23 cellular contexts compared by ENCODE assay signal in genomic region chr7:7851381-7851780, GRCh38.
A peak's percentile ranks its signal among the peaks of the same experiment; 100 is the strongest.
DNase-seq lines count a peak whose midpoint lies in the region; ATAC-seq and TF ChIP-seq lines count a peak whose summit lies in the region.
"Had no signal": no experiment of that assay in that cellular context is flagged by ENCODE, and none has a peak within 500 bp of the region (broad histone marks: within the 10 kb centered on the region; RNA-seq: fewer than 3 reads in every experiment).

No MANE protein-coding gene starts in this region.

- BruUV-seq in A673 (replicated peaks; lab: Mats Ljungman, UMichigan): no TSS peak

- H3K27ac ChIP-seq in A673 (ENCODE audit: low read depth, low read length, poor library complexity, severe bottlenecking): no peak overlapping the region
- H3K27ac ChIP-seq: gastrocnemius medialis, lower lobe of right lung, vagina had no signal

- ATAC-seq in HG03378 (IDR thresholded peaks at IDR 0.05; ENCODE audit: unreplicated experiment) (no peak), GM18873 (IDR thresholded peaks at IDR 0.05; ENCODE audit: low FRiP score, unreplicated experiment) (no peak)
- ATAC-seq: gastrocnemius medialis, lower lobe of right lung had no signal

- TF ChIP-seq CTCF in A673 (conservative IDR thresholded peaks at IDR 0.05; ENCODE audit: low read depth, low read length) (no peak), fibroblast of villous mesenchyme (IDR thresholded peaks at IDR 0.05; ENCODE audit: insufficient read depth, low read depth, low read length) (no peak)

- H3K27me3 ChIP-seq in A673 (replicated peaks; ENCODE audit: insufficient read depth, low read depth, low read length, poor library complexity): no peaks in the 10 kb centered on the region
- H3K27me3 ChIP-seq: gastrocnemius medialis, vagina had no signal

- DNase-seq in A673 (ENCODE audit: low spot score) (peak; percentile 12), fibroblast of villous mesenchyme (ENCODE audit: low read depth) (peak; percentile 71), NCI-H69 (lab: John Stamatoyannopoulos, UW) (no peak), Ammon's horn (ENCODE audit: low spot score) (no peak)
- peak; percentile 14 for DNase-seq in Jurkat, Clone E6-1 (ENCODE audit: low read depth, low spot score)
- peak; percentile 5 for DNase-seq in activated naive CD8-positive, alpha-beta T cell treated with anti-CD3 and anti-CD28 coated beads for 36 hours
- DNase-seq: central memory CD4-positive, alpha-beta T cell; DMS153; gastrocnemius medialis; GDM1; hypothalamus; lower lobe of right lung; NCI-H1105; NCI-H2081; nucleus accumbens; SK-N-SH; stimulated activated CD8-positive, alpha-beta memory T cell treated with anti-CD3 and anti-CD28 coated beads, Interleukin-4, amount 100 ng/mL, for 48 hours; T-helper 9 cell had no signal

- H3K4me3 Mint-ChIP-seq in activated naive CD8-positive, alpha-beta T cell treated with anti-CD3 and anti-CD28 coated beads for 36 hours: no peak overlapping the region
- H3K4me3 Mint-ChIP-seq: IgD-negative memory B cell had no signal

- peaks cover 21% of the 10 kb centered on the region for H3K4me1 Mint-ChIP-seq in activated naive CD8-positive, alpha-beta T cell treated with anti-CD3 and anti-CD28 coated beads for 36 hours

- CTCF ChIA-PET in A673 (lab: Charles Lee): no interaction called here

- peaks cover 8% of the 10 kb centered on the region for H3K9me3 ChIP-seq in A673 (ENCODE audit: low read depth, low read length, poor library complexity, severe bottlenecking)

- no peak overlapping the region for H3K4me3 ChIP-seq in A673 (ENCODE audit: low read depth, low read length, poor library complexity, severe bottlenecking)
- H3K4me3 ChIP-seq in Jurkat, Clone E6-1 (ENCODE audit: low read length): no peak overlapping the region
- no peak overlapping the region for H3K4me3 ChIP-seq in fibroblast of villous mesenchyme (ENCODE audit: low read depth, low read length)
- H3K4me3 ChIP-seq: gastrocnemius medialis, lower lobe of right lung, vagina had no signal

- H3K36me3 ChIP-seq in A673 (ENCODE audit: insufficient read depth, low read length, poor library complexity, severe bottlenecking): no peaks in the 10 kb centered on the region
- H3K36me3 ChIP-seq: gastrocnemius medialis, lower lobe of right lung, vagina had no signal

- no peaks in the 10 kb centered on the region for H3K4me1 ChIP-seq in A673 (ENCODE audit: insufficient read depth, low read length, poor library complexity, severe bottlenecking)
- H3K4me1 ChIP-seq: gastrocnemius medialis, lower lobe of right lung, vagina had no signal

- no peak overlapping the region for H3K27ac Mint-ChIP-seq in activated naive CD8-positive, alpha-beta T cell treated with anti-CD3 and anti-CD28 coated beads for 36 hours
- H3K27ac Mint-ChIP-seq: activated T-helper 2 cell treated with anti-CD3 and anti-CD28 coated beads, Interferon-gamma antibody, Interleukin-2, Interleukin-4, amounts not matched to agents 10 μg/mL and 5 μg/mL and 100 μg/mL, durations not matched to agents 14 hours and 24 hours and 36 hours; IgD-negative memory B cell had no signal

- no peaks in the 10 kb centered on the region for H3K27me3 Mint-ChIP-seq in activated naive CD8-positive, alpha-beta T cell treated with anti-CD3 and anti-CD28 coated beads for 36 hours
- H3K27me3 Mint-ChIP-seq: IgD-negative memory B cell had no signal

- H3K9me3 Mint-ChIP-seq in activated naive CD8-positive, alpha-beta T cell treated with anti-CD3 and anti-CD28 coated beads for 36 hours: peaks cover 16% of the 10 kb centered on the region

- POLR2A ChIA-PET in A673 (lab: Charles Lee; ENCODE audit: low non-redundant PET): no interaction called here

- peaks cover 43% of the 10 kb centered on the region for H3K36me3 Mint-ChIP-seq in activated naive CD8-positive, alpha-beta T cell treated with anti-CD3 and anti-CD28 coated beads for 36 hours

- intact Hi-C loops in A673 (cut with micrococcal nuclease; ENCODE audit: unreplicated experiment): no loop called here

Comparison
In these comparisons a context has a peak if more than half of its experiments do, and no peak if none do; other contexts are left out.
1. DNase-seq: peak in A673 (single experiment), Jurkat, Clone E6-1 (single experiment), activated naive CD8-positive, alpha-beta T cell treated with anti-CD3 and anti-CD28 coated beads for 36 hours (single experiment) and fibroblast of villous mesenchyme (single experiment); none in NCI-H69 (single experiment) and Ammon's horn (single experiment).